Comparison of ENCODE assay signal across 1 cellular context in genomic region chr14:99837822-99838221, GRCh38.
TF ChIP-seq lines count a peak whose summit lies in the region.

No MANE protein-coding gene starts in this region.

TF ChIP-seq in H1, 55 proteins besides CTCF, POLR2A, EP300 and RAD21 (continued from another document):
- TF ChIP-seq POLR2AphosphoS5 (IDR thresholded peaks at IDR 0.05; ENCODE audit: low read depth, low read length) (no peak), SIN3A (conservative IDR thresholded peaks at IDR 0.05 in 1 of 2, IDR thresholded peaks at IDR 0.05 in 1 of 2; ENCODE audit: low read depth in 1 of 2, low read length in 2 of 2) (no peak), TAF7 (optimal IDR thresholded peaks at IDR 0.05; ENCODE audit: borderline replicate concordance, low read depth, low read length) (no peak), KDM4A (IDR thresholded peaks at IDR 0.05; ENCODE audit: low read depth, low read length, severe bottlenecking) (no peak), KDM5A (IDR thresholded peaks at IDR 0.05; ENCODE audit: low read length) (no peak), TAF1 (IDR thresholded peaks at IDR 0.05; ENCODE audit: low read depth, low read length) (no peak), TCF12 (IDR thresholded peaks at IDR 0.05; ENCODE audit: low read depth, low read length) (no peak), NRF1 (IDR thresholded peaks at IDR 0.05; ENCODE audit: low read depth, low read length) (no peak), JUND (IDR thresholded peaks at IDR 0.05; ENCODE audit: low read length) (no peak), BACH1 (IDR thresholded peaks at IDR 0.05; ENCODE audit: low read length) (no peak), CBX8 (IDR thresholded peaks at IDR 0.05; ENCODE audit: borderline replicate concordance, low read depth, low read length) (no peak), HDAC2 (IDR thresholded peaks at IDR 0.05; ENCODE audit: borderline replicate concordance in 1 of 2, low read depth in 2 of 2, low read length in 2 of 2) (no peak), SAP30 (IDR thresholded peaks at IDR 0.05; ENCODE audit: insufficient read depth, insufficient replicate concordance, low read length) (no peak), GTF2F1 (IDR thresholded peaks at IDR 0.05; ENCODE audit: borderline replicate concordance, low read depth, low read length) (no peak), SUZ12 (IDR thresholded peaks at IDR 0.05; ENCODE audit: low read length) (no peak), MAFK (IDR thresholded peaks at IDR 0.05; ENCODE audit: low read depth, low read length) (no peak), POU5F1 (IDR thresholded peaks at IDR 0.05; ENCODE audit: low read depth, low read length) (no peak), USF2 (IDR thresholded peaks at IDR 0.05; ENCODE audit: low read length) (no peak)
TF ChIP-seq in H1: peak in this region for 0.
